8 cellular contexts compared by ENCODE assay signal in the genomic region with DNA sequence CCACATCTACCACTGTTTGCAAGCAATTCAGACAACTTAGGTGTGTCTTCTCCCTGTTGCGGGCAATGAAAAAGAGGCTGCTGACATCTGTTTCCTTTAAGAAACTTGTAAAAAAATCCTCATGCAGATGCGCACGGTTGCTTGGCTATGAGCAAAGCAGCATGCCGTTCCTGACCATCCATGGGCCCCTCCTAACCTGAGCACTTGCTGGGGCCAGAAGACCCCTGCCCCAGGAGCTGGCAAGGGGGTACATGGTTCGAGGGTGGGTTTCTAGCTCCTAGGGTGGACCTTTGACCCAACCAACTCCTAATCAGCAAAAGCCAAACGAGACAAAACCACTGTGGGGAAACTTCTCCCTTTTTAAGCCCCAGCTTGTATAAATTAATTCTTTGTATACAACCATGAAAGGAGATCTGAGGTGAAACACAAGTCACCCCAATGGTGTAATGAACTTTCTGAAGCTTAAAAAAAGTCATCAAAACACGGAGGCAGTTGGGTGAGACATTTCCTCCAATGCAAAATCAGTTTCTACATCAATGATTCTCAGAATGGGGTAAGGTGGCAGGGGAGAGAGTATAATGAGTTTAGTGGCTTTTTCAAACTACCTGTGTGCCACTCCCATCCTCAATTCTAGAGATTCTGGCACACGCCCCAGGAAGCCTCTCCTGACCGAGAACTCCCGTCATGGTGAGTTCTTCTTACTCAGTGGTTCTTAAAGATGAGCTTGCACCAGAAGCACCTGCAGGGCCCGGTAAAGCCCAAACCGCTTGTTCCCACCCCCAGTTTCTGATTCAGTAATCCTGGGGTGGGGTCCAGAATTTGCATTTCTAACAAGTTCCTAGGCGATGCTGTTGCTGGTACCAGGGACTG. TPM values are rescaled to one million over a fixed set of nuclear protein-coding genes. Genes with fewer than 3 reads are reported as not detected.
A peak's percentile ranks its signal among the peaks of the same experiment; 100 is the strongest.
DNase-seq lines count a peak whose midpoint lies in the region; ATAC-seq, FAIRE-seq and TF ChIP-seq lines count a peak whose summit lies in the region.

No MANE protein-coding gene starts in this region.

- DNase-seq in GM12892 (ENCODE audit: insufficient read length) (no peak), HL-60 (ENCODE audit: low read depth in 1 of 2, low spot score in 1 of 2) (no peak), endodermal cell (peak; percentile 28), CD1c-positive myeloid dendritic cell (ENCODE audit: extremely low spot score) (no peak), globus pallidus (ENCODE audit: low spot score) (no peak), OCI-M1 (lab: John Stamatoyannopoulos, UW) (no peak), NCI-H510A (lab: John Stamatoyannopoulos, UW) (no peak)

- no peaks in the 10 kb centered on the region for H3K27me3 Mint-ChIP-seq in endodermal cell (ENCODE audit: insufficient read depth)

- no peak overlapping the region for H3K27ac Mint-ChIP-seq in endodermal cell

- no peak for TF ChIP-seq CTCF in HL-60 (IDR thresholded peaks at IDR 0.05; ENCODE audit: insufficient read depth, low read length)
- TF ChIP-seq CTCF in endodermal cell (conservative IDR thresholded peaks at IDR 0.05), result no peak

- peak; percentile 49 for ATAC-seq in GM21526 (IDR thresholded peaks at IDR 0.05; ENCODE audit: low FRiP score, unreplicated experiment)

- FAIRE-seq in GM12892 (lab: Jason Lieb, UNC), result peak; percentile 95

- 0 out of 2 replicates have a peak overlapping the region, but pooled peaks have one; percentile 6 for H3K27ac ChIP-seq in HL-60 (replicated peaks)
- no peak overlapping the region for H3K27ac ChIP-seq in endodermal cell (ENCODE audit: low read depth, low read length)

- 90 to 91% methylated on average over 7 to 13 of the region's 13 CpGs for WGBS in endodermal cell (ENCODE audit: insufficient coverage in 1 of 2, insufficient read length in 1 of 2), 2 experiments

- H3K9me3 Mint-ChIP-seq in endodermal cell, result no peaks in the 10 kb centered on the region

- no peaks in the 10 kb centered on the region for H3K27me3 ChIP-seq in HL-60 (ENCODE audit: insufficient read depth, poor library complexity, severe bottlenecking)
- peaks cover under 1% of the 10 kb centered on the region for H3K27me3 ChIP-seq in endodermal cell (ENCODE audit: control insufficient read depth, insufficient read depth, low read length, poor library complexity, severe bottlenecking)

- peaks cover 11% of the 10 kb centered on the region for H3K4me1 ChIP-seq in endodermal cell (ENCODE audit: control insufficient read depth, insufficient read depth, low read length)

- H3K36me3 ChIP-seq in endodermal cell (ENCODE audit: control insufficient read depth, insufficient read depth, low read length), result no peaks in the 10 kb centered on the region

- no peak overlapping the region for H3K9ac ChIP-seq in endodermal cell (ENCODE audit: extremely low read depth, low read length, poor library complexity, severe bottlenecking)

- no peak overlapping the region for H3K4me3 ChIP-seq in HL-60 (replicated peaks; ENCODE audit: insufficient read depth, low read length)
- H3K4me3 ChIP-seq in endodermal cell (ENCODE audit: low read length), result no peak overlapping the region

- H3K36me3 Mint-ChIP-seq in endodermal cell (ENCODE audit: low read depth), result no peaks in the 10 kb centered on the region

- H3K9me3 ChIP-seq in endodermal cell (ENCODE audit: control insufficient read depth, low read length), result no peaks in the 10 kb centered on the region

- peaks cover 24% of the 10 kb centered on the region for H3K4me1 Mint-ChIP-seq in endodermal cell

- no peak overlapping the region for H3K4me3 Mint-ChIP-seq in endodermal cell

- TF ChIP-seq POLR2A in GM12892 (IDR thresholded peaks at IDR 0.05; ENCODE audit: low read depth, low read length), result no peak

RNA-seq across cellular contexts. Expression of a gene that starts 44.1 kb away (rescaled TPM):
- polyA plus RNA-seq in GM12892 (2012; ENCODE audit: missing spikeins), result not detected
- total RNA-seq in endodermal cell, result under 1 TPM in 1 of 2 donors, not detected in 1; 0.22 TPM
- 0.11 TPM for polyA plus RNA-seq in endodermal cell (2013, experiment 1 of 2)
- polyA plus RNA-seq in endodermal cell (2013, experiment 2 of 2), result not detected
